In genomic region chr18:71784777-71785176, GRCh38 we compare ENCODE assay signal across 10 cellular contexts.
DNase-seq lines count a peak whose midpoint lies in the region; ATAC-seq and TF ChIP-seq lines count a peak whose summit lies in the region.
"Had no signal": no experiment of that assay in that cellular context is flagged by ENCODE, and none has a peak within 500 bp of the region (broad histone marks: within the 10 kb centered on the region; RNA-seq: fewer than 3 reads in every experiment).

No MANE protein-coding gene starts in this region.

- 75 to 78% (median 77%) methylated on average over 4 of the region's 4 CpGs for WGBS in psoas muscle, 3 donors

- peaks cover 1% of the 10 kb centered on the region for H3K27me3 Mint-ChIP-seq in chondrocyte (ENCODE audit: low read depth)
- H3K27me3 Mint-ChIP-seq: central memory CD8-positive, alpha-beta T cell; T-cell had no signal

- peak; percentile 57 for TF ChIP-seq CTCF in chondrocyte (IDR thresholded peaks at IDR 0.05)
- peak; percentile 11 for TF ChIP-seq CTCF in upper lobe of right lung (IDR thresholded peaks at IDR 0.05)
- TF ChIP-seq CTCF in psoas muscle (IDR thresholded peaks at IDR 0.05), result no peak

- ATAC-seq in upper lobe of right lung, result no peak
- ATAC-seq in HG03280 (IDR thresholded peaks at IDR 0.05; ENCODE audit: unreplicated experiment), result no peak
- no peak for ATAC-seq in psoas muscle
- ATAC-seq: T-cell had no signal

- no peak overlapping the region for H3K4me3 Mint-ChIP-seq in chondrocyte (ENCODE audit: unreplicated experiment)
- H3K4me3 Mint-ChIP-seq: central memory CD8-positive, alpha-beta T cell; T-cell had no signal

- peaks cover 13% of the 10 kb centered on the region for H3K9me3 Mint-ChIP-seq in chondrocyte (ENCODE audit: low read depth)

- H3K36me3 ChIP-seq in Karpas-422 (ENCODE audit: insufficient read depth, low read length) (no peaks in the 10 kb centered on the region), upper lobe of right lung (no peaks in the 10 kb centered on the region), psoas muscle (ENCODE audit: insufficient read depth in 1 of 2, low read depth in 1 of 2) (no peaks in the 10 kb centered on the region)

- intact Hi-C loops in upper lobe of right lung (cut with DNase I) (no loop called here), psoas muscle (cut with DNase I) (no loop called here)

- H3K27ac Mint-ChIP-seq in chondrocyte (ENCODE audit: unreplicated experiment), result no peak overlapping the region
- H3K27ac Mint-ChIP-seq: T-cell had no signal

- no peak overlapping the region for H3K4me2 ChIP-seq in Karpas-422 (ENCODE audit: low read depth, low read length, poor library complexity, severe bottlenecking)

- no peaks in the 10 kb centered on the region for H3K36me3 Mint-ChIP-seq in chondrocyte (ENCODE audit: low read depth)
- H3K36me3 Mint-ChIP-seq: T-cell had no signal

- H3K4me1 Mint-ChIP-seq in chondrocyte (ENCODE audit: low read depth), result no peaks in the 10 kb centered on the region
- H3K4me1 Mint-ChIP-seq: central memory CD8-positive, alpha-beta T cell; T-cell had no signal

- H4K20me1 ChIP-seq in Karpas-422 (ENCODE audit: insufficient read depth, low read depth, low read length), result no peaks in the 10 kb centered on the region

- peaks cover 34% of the 10 kb centered on the region for H3K9me3 ChIP-seq in Karpas-422 (ENCODE audit: low read length)
- no peaks in the 10 kb centered on the region for H3K9me3 ChIP-seq in upper lobe of right lung
- no peaks in the 10 kb centered on the region for H3K9me3 ChIP-seq in psoas muscle

- H2AFZ ChIP-seq in Karpas-422 (ENCODE audit: low read length), result no peak overlapping the region

- H3K27me3 ChIP-seq in Karpas-422 (ENCODE audit: low read length) (no peaks in the 10 kb centered on the region), upper lobe of right lung (no peaks in the 10 kb centered on the region), psoas muscle (ENCODE audit: insufficient read depth in 3 of 3, low read length in 2 of 3) (no peaks in the 10 kb centered on the region)

- no peaks in the 10 kb centered on the region for H3K79me2 ChIP-seq in Karpas-422 (ENCODE audit: low read length)

- H3K4me3 ChIP-seq in Karpas-422 (ENCODE audit: low read length) (no peak overlapping the region), upper lobe of right lung (no peak overlapping the region), psoas muscle (no peak overlapping the region)

- H3K4me1 ChIP-seq in Karpas-422 (ENCODE audit: low read length), result no peaks in the 10 kb centered on the region
- H3K4me1 ChIP-seq in upper lobe of right lung, result no peaks in the 10 kb centered on the region
- no peaks in the 10 kb centered on the region for H3K4me1 ChIP-seq in psoas muscle

- H3K9me2 ChIP-seq in Karpas-422 (replicated peaks; ENCODE audit: insufficient read depth, low read length), result no peaks in the 10 kb centered on the region

- DNase-seq in stimulated activated CD4-positive, alpha-beta T cell treated with anti-CD3 and anti-CD28 coated beads, Interleukin-2, amount 100 ng/mL, for 48 hours, result peak; percentile 5 to 15
- DNase-seq in stimulated activated CD4-positive, alpha-beta T cell treated with anti-CD3 and anti-CD28 coated beads, Interleukin-4, amount 100 ng/mL, for 1 hour, result no peak
- DNase-seq in Karpas-422 (peak; percentile 64), chondrocyte (ENCODE audit: low spot score) (no peak), upper lobe of right lung (no peak), psoas muscle (no peak), NCI-H2227 (lab: John Stamatoyannopoulos, UW; ENCODE audit: unreplicated experiment) (no peak)
- DNase-seq: T-cell had no signal

- no peak overlapping the region for H3K9ac ChIP-seq in Karpas-422 (ENCODE audit: low read length)

- H3K27ac ChIP-seq in Karpas-422 (ENCODE audit: low read length) (no peak overlapping the region), upper lobe of right lung (no peak overlapping the region), psoas muscle (no peak overlapping the region)

Comparison
In these comparisons a context has a peak if more than half of its experiments do, and no peak if none do; other contexts are left out.
1. DNase-seq: peak in stimulated activated CD4-positive, alpha-beta T cell treated with anti-CD3 and anti-CD28 coated beads, Interleukin-2, amount 100 ng/mL, for 48 hours (2 of 2) and Karpas-422 (single experiment); none in stimulated activated CD4-positive, alpha-beta T cell treated with anti-CD3 and anti-CD28 coated beads, Interleukin-4, amount 100 ng/mL, for 1 hour (single experiment), chondrocyte (single experiment), upper lobe of right lung (single experiment), psoas muscle (0 of 2) and NCI-H2227 (single experiment).